ENCODE assay signal across 9 cellular contexts in the genomic region with DNA sequence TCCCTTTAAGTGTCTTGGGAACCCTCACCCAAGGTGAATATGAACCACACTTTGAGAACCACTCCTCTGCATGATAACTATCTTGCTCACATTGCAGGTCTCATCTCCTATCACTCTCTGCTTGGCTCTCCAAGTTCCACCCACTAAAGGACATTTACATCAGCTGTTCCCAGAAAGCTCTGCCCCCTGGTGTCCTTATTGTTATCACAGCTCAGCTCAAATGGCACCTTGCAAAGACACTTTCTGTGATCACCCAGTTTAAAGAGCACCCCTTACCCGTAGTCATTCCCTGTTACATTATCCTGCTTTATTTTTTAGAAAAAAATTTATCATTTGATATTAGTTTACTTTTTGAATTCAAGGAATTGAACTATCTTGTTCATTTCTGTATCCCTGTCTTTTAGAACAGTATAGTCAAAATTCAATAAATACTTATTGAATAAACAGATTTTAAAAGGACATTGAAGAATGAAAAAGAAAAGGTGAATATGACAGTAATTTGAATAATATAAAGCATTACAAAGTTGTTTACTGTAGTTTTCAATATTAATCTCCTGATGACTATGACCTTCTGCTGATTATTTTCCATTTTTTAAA. TPM values are rescaled to one million over a fixed set of nuclear protein-coding genes. Genes with fewer than 3 reads are reported as not detected.
DNase-seq lines count a peak whose midpoint lies in the region; ATAC-seq and TF ChIP-seq lines count a peak whose summit lies in the region.
"Had no signal": no experiment of that assay in that cellular context is flagged by ENCODE, and none has a peak within 500 bp of the region (broad histone marks: within the 10 kb centered on the region; RNA-seq: fewer than 3 reads in every experiment).

No MANE protein-coding gene starts in this region.

- ATAC-seq in GM19395 (IDR thresholded peaks at IDR 0.05; ENCODE audit: unreplicated experiment) (peak; percentile 80), mucosa of descending colon (peak; percentile 95), upper lobe of left lung (ENCODE audit: low FRiP score in 2 of 2) (peak; percentile 43 to 58)

- TF ChIP-seq CTCF in WI38 (IDR thresholded peaks at IDR 0.05; ENCODE audit: low read depth, low read length): 0 out of 2 replicates have a peak, but pooled peaks have one; percentile 29
- peak in 52 of 56 donors; percentile 16 to 66 (median 44) for TF ChIP-seq CTCF in dorsolateral prefrontal cortex (IDR thresholded peaks at IDR 0.05 in 54 of 56, conservative IDR thresholded peaks at IDR 0.05 in 2 of 56; ENCODE audit: low read depth in 1 of 56, partially characterized antibody in 56 of 56)
- peak; percentile 50 for TF ChIP-seq CTCF in mucosa of descending colon (IDR thresholded peaks at IDR 0.05)
- TF ChIP-seq CTCF in upper lobe of left lung (IDR thresholded peaks at IDR 0.05): peak in 5 of 6 experiments; percentile 30 to 54 (median 45)

- H3K4me3 ChIP-seq in WI38 (ENCODE audit: low read depth, low read length): no peak overlapping the region
- no peak overlapping the region for H3K4me3 ChIP-seq in dorsolateral prefrontal cortex
- H3K4me3 ChIP-seq in mucosa of descending colon: no peak overlapping the region
- H3K4me3 ChIP-seq in upper lobe of left lung: no peak overlapping the region

- intact Hi-C loops in dorsolateral prefrontal cortex (cut with DNase I): no loop called here
- intact Hi-C loops in mucosa of descending colon (cut with DNase I, micrococcal nuclease): no loop called here

- H3K36me3 ChIP-seq in mucosa of descending colon (ENCODE audit: low read depth) (no peaks in the 10 kb centered on the region), upper lobe of left lung (no peaks in the 10 kb centered on the region)

- H3K27me3 ChIP-seq in dorsolateral prefrontal cortex (no peaks in the 10 kb centered on the region), upper lobe of left lung (no peaks in the 10 kb centered on the region)

- H3K27ac ChIP-seq in dorsolateral prefrontal cortex (no peak overlapping the region), upper lobe of left lung (no peak overlapping the region)

- no peak for TF ChIP-seq POLR2A in upper lobe of left lung (IDR thresholded peaks at IDR 0.05)

- peak; percentile 13 for DNase-seq in COLO829 (ENCODE audit: low spot score)
- peak; percentile 53 for DNase-seq in LoVo (ENCODE audit: low spot score)
- peak in 1 of 10 donors; percentile 30 for DNase-seq in dorsolateral prefrontal cortex
- peak in 2 of 3 donors; percentile 34 to 81 for DNase-seq in mucosa of descending colon
- DNase-seq in upper lobe of left lung: peak in 1 of 2 donors; percentile 35
- no peak for DNase-seq in KG1 (lab: John Stamatoyannopoulos, UW)

- no peak for TF ChIP-seq EP300 in upper lobe of left lung (IDR thresholded peaks at IDR 0.05)

- WGBS in upper lobe of left lung, 2 donors: 20 to 47% methylated on average over 1 of the region's 1 CpG

- H3K4me1 ChIP-seq in mucosa of descending colon (ENCODE audit: low read depth): no peaks in the 10 kb centered on the region
- H3K4me1 ChIP-seq in upper lobe of left lung: no peaks in the 10 kb centered on the region

- no peaks in the 10 kb centered on the region for H3K9me3 ChIP-seq in mucosa of descending colon
- H3K9me3 ChIP-seq in upper lobe of left lung: no peaks in the 10 kb centered on the region

RNA-seq across cellular contexts. Expression of a gene that starts 20.5 kb away (rescaled TPM):
- total RNA-seq in dorsolateral prefrontal cortex (under 1 TPM in 58 of 120 experiments, not detected in 62; 0.10 to 0.65 (median 0.25) TPM), mucosa of descending colon (10 to 100 TPM; 33.2 to 94.8 (median 73.8) TPM), upper lobe of left lung (1 to 10 TPM in 1 of 6 donors, not detected in 5; 1.0 TPM)
- total RNA-seq: T-helper 1 cell treated with Interleukin-12 subunit alpha and Interleukin-12 subunit beta and Interleukin-4 antibody, amounts not matched to agents 30 ng/mL and 1 ng/mL, for 36 hours had no signal

Comparison
In these comparisons a context has a peak if more than half of its experiments do, and no peak if none do; other contexts are left out.
1. RNA of a gene that starts 20.5 kb away (total RNA-seq): 33.2 to 94.8 TPM in mucosa of descending colon; 0.10 to 0.65 TPM in dorsolateral prefrontal cortex and 1.0 TPM in upper lobe of left lung; every median in the first group is over 10 times any median in the second.
2. Peak in every context shown above with its lines, with median percentiles within 50 percentile points of each other: ATAC-seq and CTCF ChIP-seq.